In the genomic region with DNA sequence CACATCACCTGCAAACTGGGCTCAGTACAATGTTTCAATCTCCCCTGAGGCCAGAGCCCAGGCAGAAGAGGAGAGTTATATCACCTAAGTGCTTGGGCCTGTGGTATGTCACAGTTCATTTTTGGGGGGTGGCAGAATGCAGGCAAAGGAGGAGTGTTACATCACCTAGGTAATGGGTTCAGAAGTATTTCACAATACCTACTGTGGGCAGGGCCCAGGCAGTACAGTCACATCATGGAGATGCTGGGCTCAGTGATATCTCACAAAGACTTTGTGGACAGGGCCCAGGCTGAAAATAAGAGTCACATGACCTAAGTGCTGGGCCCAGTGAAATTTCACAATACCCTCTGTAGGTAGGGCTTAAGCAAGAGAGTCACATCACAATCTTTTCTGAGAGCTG, we compare ENCODE assay signal across 30 cellular contexts. TPM values are rescaled to one million over a fixed set of nuclear protein-coding genes. Genes with fewer than 3 reads are reported as not detected.
"Had no signal": no experiment of that assay in that cellular context is flagged by ENCODE, and none has a peak within 500 bp of the region (broad histone marks: within the 10 kb centered on the region; RNA-seq: fewer than 3 reads in every experiment).

No MANE protein-coding gene starts in this region.

- H3K27ac ChIP-seq: colonic mucosa, epithelial cell of prostate, esophagus squamous epithelium, gastrocnemius medialis, heart right ventricle, left lung, lower lobe of right lung had no signal

- H3K27me3 ChIP-seq: colonic mucosa, esophagus squamous epithelium, gastrocnemius medialis, heart right ventricle, left lung had no signal

- H3K9me3 ChIP-seq: colonic mucosa, gastrocnemius medialis, lower lobe of right lung had no signal

- H3K4me3 ChIP-seq: colonic mucosa, esophagus squamous epithelium, gastrocnemius medialis, heart right ventricle, left lung, lower lobe of right lung, mucosa of descending colon had no signal

- DNase-seq: colonic mucosa; cortex of kidney; effector CD8-positive, alpha-beta T cell; effector memory CD8-positive, alpha-beta T cell; endodermal cell; erythroblast; esophagus squamous epithelium; foreskin fibroblast; foreskin melanocyte; gastrocnemius medialis; glutamatergic neuron; head of caudate nucleus; heart right ventricle; hippocampal formation; left cardiac atrium; left lung; left ventricle myocardium superior; lower lobe of right lung; mesenchymal stem cell; mucosa of descending colon had no signal

- H3K4me1 ChIP-seq: colonic mucosa, esophagus squamous epithelium, gastrocnemius medialis, heart right ventricle, left lung, lower lobe of right lung had no signal

- H3K36me3 ChIP-seq: colonic mucosa, esophagus squamous epithelium, gastrocnemius medialis, heart right ventricle, left lung, lower lobe of right lung had no signal

- ATAC-seq: effector memory CD8-positive, alpha-beta T cell; esophagus mucosa; gastrocnemius medialis; heart right ventricle; left cardiac atrium; left lung; left ventricle myocardium superior; lower lobe of right lung; mucosa of descending colon had no signal

- FAIRE-seq: endometrium, islet of Langerhans, keratinocyte had no signal

RNA-seq across cellular contexts. Expression of gene ZNF728, which starts 12.7 kb away (rescaled TPM):
- total RNA-seq: dermis microvascular lymphatic vessel endothelial cell, endodermal cell, esophagus mucosa, gastrocnemius medialis, glomerular endothelial cell, kidney epithelial cell, mesothelial cell of epicardium, myocyte had no signal
- polyA plus RNA-seq: keratinocyte had no signal
